In the genomic region with DNA sequence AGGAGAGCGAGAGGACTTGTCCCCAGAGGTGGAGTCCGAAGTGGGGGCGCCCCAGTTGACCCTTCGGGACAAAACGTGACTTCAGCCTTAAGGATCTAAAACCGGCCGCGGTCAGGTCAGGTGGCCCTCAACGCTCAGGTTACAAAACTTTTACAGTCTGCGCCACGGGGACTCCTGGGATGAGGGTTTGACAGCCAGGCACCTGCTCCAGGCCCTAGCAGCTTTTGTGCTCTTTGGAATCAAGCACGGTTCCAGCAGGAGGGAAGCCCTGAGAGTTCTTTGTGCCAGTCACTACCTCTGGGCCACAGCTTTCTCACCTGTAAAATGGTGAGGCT, we compare ENCODE assay signal across 1 cellular context.
TF ChIP-seq lines count a peak whose summit lies in the region.

No MANE protein-coding gene starts in this region.

TF ChIP-seq in HepG2, 621 proteins besides CTCF, POLR2A, EP300 and RAD21 (continues in another document):
- no peak for TF ChIP-seq HNRNPL (IDR thresholded peaks at IDR 0.05; ENCODE audit: low read depth, low read length)
- TF ChIP-seq ZNF232 (CRISPR knock-in tag; IDR thresholded peaks at IDR 0.05; ENCODE audit: borderline replicate concordance) = no peak
- TF ChIP-seq THYN1 (CRISPR knock-in tag; IDR thresholded peaks at IDR 0.05; ENCODE audit: borderline replicate concordance, low read depth) = 0 out of 2 replicates have a peak, but pooled peaks have one; percentile 73
- TF ChIP-seq THAP9 (CRISPR knock-in tag; IDR thresholded peaks at IDR 0.05; ENCODE audit: borderline replicate concordance) = 0 out of 2 replicates have a peak, but pooled peaks have one; percentile 2
- TF ChIP-seq TAF15 (IDR thresholded peaks at IDR 0.05; ENCODE audit: low read depth, low read length, poor library complexity, severe bottlenecking) = no peak
- TF ChIP-seq NFE2L1 (CRISPR knock-in tag; IDR thresholded peaks at IDR 0.05; ENCODE audit: borderline replicate concordance) = no peak
- TF ChIP-seq IRF2 (CRISPR knock-in tag; IDR thresholded peaks at IDR 0.05) = peak; percentile 8; the same call in 1 of the 2 replicates
- TF ChIP-seq SIN3A (IDR thresholded peaks at IDR 0.05; ENCODE audit: borderline replicate concordance, low read depth, low read length) = peak; percentile 70; the same call in 1 of the 2 replicates
- no peak for TF ChIP-seq CERS6 (CRISPR knock-in tag; IDR thresholded peaks at IDR 0.05)
- peak; percentile 56 for TF ChIP-seq ASH2L (IDR thresholded peaks at IDR 0.05; ENCODE audit: insufficient read length, low read depth, low read length)
- TF ChIP-seq POGK (CRISPR knock-in tag; conservative IDR thresholded peaks at IDR 0.05) = 0 out of 2 replicates have a peak, but pooled peaks have one; percentile 21
- no peak for TF ChIP-seq RFXAP (CRISPR knock-in tag; IDR thresholded peaks at IDR 0.05; ENCODE audit: borderline replicate concordance)
- TF ChIP-seq ZNF343 (CRISPR knock-in tag; IDR thresholded peaks at IDR 0.05) = no peak
- TF ChIP-seq POGZ (CRISPR knock-in tag; IDR thresholded peaks at IDR 0.05) = peak; percentile 18; the same call in 1 of the 2 replicates
- TF ChIP-seq, protein P1, sequence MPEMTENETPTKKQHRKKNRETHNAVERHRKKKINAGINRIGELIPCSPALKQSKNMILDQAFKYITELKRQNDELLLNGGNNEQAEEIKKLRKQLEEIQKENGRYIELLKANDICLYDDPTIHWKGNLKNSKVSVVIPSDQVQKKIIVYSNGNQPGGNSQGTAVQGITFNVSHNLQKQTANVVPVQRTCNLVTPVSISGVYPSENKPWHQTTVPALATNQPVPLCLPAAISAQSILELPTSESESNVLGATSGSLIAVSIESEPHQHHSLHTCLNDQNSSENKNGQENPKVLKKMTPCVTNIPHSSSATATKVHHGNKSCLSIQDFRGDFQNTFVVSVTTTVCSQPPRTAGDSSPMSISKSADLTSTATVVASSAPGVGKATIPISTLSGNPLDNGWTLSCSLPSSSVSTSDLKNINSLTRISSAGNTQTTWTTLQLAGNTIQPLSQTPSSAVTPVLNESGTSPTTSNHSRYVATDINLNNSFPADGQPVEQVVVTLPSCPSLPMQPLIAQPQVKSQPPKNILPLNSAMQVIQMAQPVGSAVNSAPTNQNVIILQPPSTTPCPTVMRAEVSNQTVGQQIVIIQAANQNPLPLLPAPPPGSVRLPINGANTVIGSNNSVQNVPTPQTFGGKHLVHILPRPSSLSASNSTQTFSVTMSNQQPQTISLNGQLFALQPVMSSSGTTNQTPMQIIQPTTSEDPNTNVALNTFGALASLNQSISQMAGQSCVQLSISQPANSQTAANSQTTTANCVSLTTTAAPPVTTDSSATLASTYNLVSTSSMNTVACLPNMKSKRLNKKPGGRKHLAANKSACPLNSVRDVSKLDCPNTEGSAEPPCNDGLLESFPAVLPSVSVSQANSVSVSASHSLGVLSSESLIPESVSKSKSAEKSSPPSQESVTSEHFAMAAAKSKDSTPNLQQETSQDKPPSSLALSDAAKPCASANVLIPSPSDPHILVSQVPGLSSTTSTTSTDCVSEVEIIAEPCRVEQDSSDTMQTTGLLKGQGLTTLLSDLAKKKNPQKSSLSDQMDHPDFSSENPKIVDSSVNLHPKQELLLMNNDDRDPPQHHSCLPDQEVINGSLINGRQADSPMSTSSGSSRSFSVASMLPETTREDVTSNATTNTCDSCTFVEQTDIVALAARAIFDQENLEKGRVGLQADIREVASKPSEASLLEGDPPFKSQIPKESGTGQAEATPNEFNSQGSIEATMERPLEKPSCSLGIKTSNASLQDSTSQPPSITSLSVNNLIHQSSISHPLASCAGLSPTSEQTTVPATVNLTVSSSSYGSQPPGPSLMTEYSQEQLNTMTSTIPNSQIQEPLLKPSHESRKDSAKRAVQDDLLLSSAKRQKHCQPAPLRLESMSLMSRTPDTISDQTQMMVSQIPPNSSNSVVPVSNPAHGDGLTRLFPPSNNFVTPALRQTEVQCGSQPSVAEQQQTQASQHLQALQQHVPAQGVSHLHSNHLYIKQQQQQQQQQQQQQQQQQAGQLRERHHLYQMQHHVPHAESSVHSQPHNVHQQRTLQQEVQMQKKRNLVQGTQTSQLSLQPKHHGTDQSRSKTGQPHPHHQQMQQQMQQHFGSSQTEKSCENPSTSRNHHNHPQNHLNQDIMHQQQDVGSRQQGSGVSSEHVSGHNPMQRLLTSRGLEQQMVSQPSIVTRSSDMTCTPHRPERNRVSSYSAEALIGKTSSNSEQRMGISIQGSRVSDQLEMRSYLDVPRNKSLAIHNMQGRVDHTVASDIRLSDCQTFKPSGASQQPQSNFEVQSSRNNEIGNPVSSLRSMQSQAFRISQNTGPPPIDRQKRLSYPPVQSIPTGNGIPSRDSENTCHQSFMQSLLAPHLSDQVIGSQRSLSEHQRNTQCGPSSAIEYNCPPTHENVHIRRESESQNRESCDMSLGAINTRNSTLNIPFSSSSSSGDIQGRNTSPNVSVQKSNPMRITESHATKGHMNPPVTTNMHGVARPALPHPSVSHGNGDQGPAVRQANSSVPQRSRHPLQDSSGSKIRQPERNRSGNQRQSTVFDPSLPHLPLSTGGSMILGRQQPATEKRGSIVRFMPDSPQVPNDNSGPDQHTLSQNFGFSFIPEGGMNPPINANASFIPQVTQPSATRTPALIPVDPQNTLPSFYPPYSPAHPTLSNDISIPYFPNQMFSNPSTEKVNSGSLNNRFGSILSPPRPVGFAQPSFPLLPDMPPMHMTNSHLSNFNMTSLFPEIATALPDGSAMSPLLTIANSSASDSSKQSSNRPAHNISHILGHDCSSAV (CRISPR knock-in tag; IDR thresholded peaks at IDR 0.05; ENCODE audit: borderline replicate concordance) = 0 out of 2 replicates have a peak, but pooled peaks have one; percentile 21
- TF ChIP-seq, protein P2, sequence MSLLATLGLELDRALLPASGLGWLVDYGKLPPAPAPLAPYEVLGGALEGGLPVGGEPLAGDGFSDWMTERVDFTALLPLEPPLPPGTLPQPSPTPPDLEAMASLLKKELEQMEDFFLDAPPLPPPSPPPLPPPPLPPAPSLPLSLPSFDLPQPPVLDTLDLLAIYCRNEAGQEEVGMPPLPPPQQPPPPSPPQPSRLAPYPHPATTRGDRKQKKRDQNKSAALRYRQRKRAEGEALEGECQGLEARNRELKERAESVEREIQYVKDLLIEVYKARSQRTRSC (CRISPR knock-in tag; IDR thresholded peaks at IDR 0.05; ENCODE audit: low read depth) = no peak
- no peak for TF ChIP-seq MIER2 (CRISPR knock-in tag; IDR thresholded peaks at IDR 0.05)
- no peak for TF ChIP-seq NFE2 (CRISPR knock-in tag; IDR thresholded peaks at IDR 0.05)
- TF ChIP-seq ZNF749 (CRISPR knock-in tag; IDR thresholded peaks at IDR 0.05; ENCODE audit: borderline replicate concordance) = 0 out of 2 replicates have a peak, but pooled peaks have one; percentile 71
- peak; percentile 45 for TF ChIP-seq SAP130 (CRISPR knock-in tag; IDR thresholded peaks at IDR 0.05; ENCODE audit: low read depth)
- no peak for TF ChIP-seq RAD51 (IDR thresholded peaks at IDR 0.05; ENCODE audit: borderline replicate concordance)
- TF ChIP-seq ZXDC (CRISPR knock-in tag; IDR thresholded peaks at IDR 0.05) = no peak
- TF ChIP-seq, protein P3, sequence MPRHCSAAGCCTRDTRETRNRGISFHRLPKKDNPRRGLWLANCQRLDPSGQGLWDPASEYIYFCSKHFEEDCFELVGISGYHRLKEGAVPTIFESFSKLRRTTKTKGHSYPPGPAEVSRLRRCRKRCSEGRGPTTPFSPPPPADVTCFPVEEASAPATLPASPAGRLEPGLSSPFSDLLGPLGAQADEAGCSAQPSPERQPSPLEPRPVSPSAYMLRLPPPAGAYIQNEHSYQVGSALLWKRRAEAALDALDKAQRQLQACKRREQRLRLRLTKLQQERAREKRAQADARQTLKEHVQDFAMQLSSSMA (CRISPR knock-in tag; IDR thresholded peaks at IDR 0.05) = no peak
- no peak for TF ChIP-seq MATR3 (CRISPR knock-in tag; IDR thresholded peaks at IDR 0.05)
- TF ChIP-seq TSC22D2 (CRISPR knock-in tag; IDR thresholded peaks at IDR 0.05; ENCODE audit: borderline replicate concordance) = no peak
- TF ChIP-seq ZNF792 (CRISPR knock-in tag; IDR thresholded peaks at IDR 0.05) = no peak
- no peak for TF ChIP-seq ZMYM2 (CRISPR knock-in tag; IDR thresholded peaks at IDR 0.05)
- TF ChIP-seq, protein P4, sequence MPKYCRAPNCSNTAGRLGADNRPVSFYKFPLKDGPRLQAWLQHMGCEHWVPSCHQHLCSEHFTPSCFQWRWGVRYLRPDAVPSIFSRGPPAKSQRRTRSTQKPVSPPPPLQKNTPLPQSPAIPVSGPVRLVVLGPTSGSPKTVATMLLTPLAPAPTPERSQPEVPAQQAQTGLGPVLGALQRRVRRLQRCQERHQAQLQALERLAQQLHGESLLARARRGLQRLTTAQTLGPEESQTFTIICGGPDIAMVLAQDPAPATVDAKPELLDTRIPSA (CRISPR knock-in tag; IDR thresholded peaks at IDR 0.05; ENCODE audit: borderline replicate concordance) = no peak
- TF ChIP-seq ZNF34 (CRISPR knock-in tag; IDR thresholded peaks at IDR 0.05; ENCODE audit: borderline replicate concordance) = no peak
- TF ChIP-seq ZNF264 (CRISPR knock-in tag; IDR thresholded peaks at IDR 0.05) = 0 out of 2 replicates have a peak, but pooled peaks have one; percentile 7
- peak; percentile 77 for TF ChIP-seq MAX (IDR thresholded peaks at IDR 0.05)
- TF ChIP-seq ZBTB20 (CRISPR knock-in tag; IDR thresholded peaks at IDR 0.05; ENCODE audit: borderline replicate concordance, low read depth) = no peak
